12 cellular contexts compared by ENCODE assay signal in genomic region chr2:41922177-41922576, GRCh38.
DNase-seq lines count a peak whose midpoint lies in the region; ATAC-seq and TF ChIP-seq lines count a peak whose summit lies in the region.
"Had no signal": no experiment of that assay in that cellular context is flagged by ENCODE, and none has a peak within 500 bp of the region (broad histone marks: within the 10 kb centered on the region; RNA-seq: fewer than 3 reads in every experiment).

No MANE protein-coding gene starts in this region.

- no peak for ATAC-seq in activated CD8-positive, alpha-beta T cell treated with anti-CD3 and anti-CD28 coated beads, Interleukin-2, amount 10 ng/mL, durations not matched to agents 7 days and 5 days
- ATAC-seq in HG02885 (IDR thresholded peaks at IDR 0.05; ENCODE audit: poor library complexity, unreplicated experiment), result no peak
- no peak for ATAC-seq in HG03196 (IDR thresholded peaks at IDR 0.05; ENCODE audit: unreplicated experiment)

- H3K4me1 Mint-ChIP-seq in activated CD8-positive, alpha-beta T cell treated with anti-CD3 and anti-CD28 coated beads, Interleukin-2, amount 10 ng/mL, durations not matched to agents 7 days and 5 days (ENCODE audit: low read depth), result no peaks in the 10 kb centered on the region
- H3K4me1 Mint-ChIP-seq: activated naive CD4-positive, alpha-beta T cell treated with anti-CD3 and anti-CD28 coated beads, Interleukin-2, amount 50 U/mL, for 24 hours had no signal

- peak; percentile 44 for DNase-seq in H4 (ENCODE audit: low spot score)
- DNase-seq in RWPE1 (ENCODE audit: low spot score), result peak; percentile 30
- DNase-seq in foreskin melanocyte, result peak; percentile 84
- peak; percentile 60 for DNase-seq in renal cortical epithelial cell (ENCODE audit: low read depth)
- DNase-seq in activated CD8-positive, alpha-beta T cell treated with anti-CD3 and anti-CD28 coated beads, Interleukin-2, amount 10 ng/mL, durations not matched to agents 7 days and 5 days, result no peak
- no peak for DNase-seq in HuH-7 (ENCODE audit: low spot score)
- DNase-seq: GOT3, IMR-90, NCI-H2081 had no signal

- H3K27ac ChIP-seq in RWPE1, result no peak overlapping the region

- TF ChIP-seq CTCF in RWPE1 (conservative IDR thresholded peaks at IDR 0.05; ENCODE audit: low read depth), result no peak

- CTCF ChIA-PET in RWPE1 (lab: Yijun Ruan, JAX), result no interaction called here
- CTCF ChIA-PET in activated CD8-positive, alpha-beta T cell treated with anti-CD3 and anti-CD28 coated beads, Interleukin-2, amount 10 ng/mL, durations not matched to agents 7 days and 5 days (lab: Charles Lee), result no interaction called here

- no peak overlapping the region for H3K27ac Mint-ChIP-seq in activated CD8-positive, alpha-beta T cell treated with anti-CD3 and anti-CD28 coated beads, Interleukin-2, amount 10 ng/mL, durations not matched to agents 7 days and 5 days
- H3K27ac Mint-ChIP-seq: activated naive CD4-positive, alpha-beta T cell treated with anti-CD3 and anti-CD28 coated beads, Interleukin-2, amount 50 U/mL, for 24 hours had no signal

- H3K9me3 Mint-ChIP-seq in activated CD8-positive, alpha-beta T cell treated with anti-CD3 and anti-CD28 coated beads, Interleukin-2, amount 10 ng/mL, durations not matched to agents 7 days and 5 days (ENCODE audit: insufficient read depth), result no peaks in the 10 kb centered on the region
- H3K9me3 Mint-ChIP-seq: activated naive CD4-positive, alpha-beta T cell treated with anti-CD3 and anti-CD28 coated beads, Interleukin-2, amount 50 U/mL, for 24 hours had no signal

- no peaks in the 10 kb centered on the region for H3K36me3 Mint-ChIP-seq in activated CD8-positive, alpha-beta T cell treated with anti-CD3 and anti-CD28 coated beads, Interleukin-2, amount 10 ng/mL, durations not matched to agents 7 days and 5 days (ENCODE audit: low read depth)
- H3K36me3 Mint-ChIP-seq: activated naive CD4-positive, alpha-beta T cell treated with anti-CD3 and anti-CD28 coated beads, Interleukin-2, amount 50 U/mL, for 24 hours had no signal

- H3K4me3 Mint-ChIP-seq in activated CD8-positive, alpha-beta T cell treated with anti-CD3 and anti-CD28 coated beads, Interleukin-2, amount 10 ng/mL, durations not matched to agents 7 days and 5 days, result no peak overlapping the region
- H3K4me3 Mint-ChIP-seq: activated naive CD4-positive, alpha-beta T cell treated with anti-CD3 and anti-CD28 coated beads, Interleukin-2, amount 50 U/mL, for 24 hours had no signal

- H3K27me3 Mint-ChIP-seq in activated CD8-positive, alpha-beta T cell treated with anti-CD3 and anti-CD28 coated beads, Interleukin-2, amount 10 ng/mL, durations not matched to agents 7 days and 5 days (ENCODE audit: low read depth), result no peaks in the 10 kb centered on the region
- H3K27me3 Mint-ChIP-seq: activated naive CD4-positive, alpha-beta T cell treated with anti-CD3 and anti-CD28 coated beads, Interleukin-2, amount 50 U/mL, for 24 hours had no signal

- POLR2A ChIA-PET in RWPE1 (lab: Yijun Ruan, JAX; ENCODE audit: low non-redundant PET), result no interaction called here
- POLR2A ChIA-PET in activated CD8-positive, alpha-beta T cell treated with anti-CD3 and anti-CD28 coated beads, Interleukin-2, amount 10 ng/mL, durations not matched to agents 7 days and 5 days (lab: Charles Lee), result no interaction called here

Comparison
In these comparisons a context has a peak if more than half of its experiments do, and no peak if none do; other contexts are left out.
1. DNase-seq: peak in H4 (single experiment), RWPE1 (single experiment), foreskin melanocyte (single experiment) and renal cortical epithelial cell (single experiment); none in activated CD8-positive, alpha-beta T cell treated with anti-CD3 and anti-CD28 coated beads, Interleukin-2, amount 10 ng/mL, durations not matched to agents 7 days and 5 days (single experiment) and HuH-7 (single experiment).